Comparison of ENCODE assay signal across 8 cellular contexts in genomic region chr2:241356871-241357260, GRCh38. TPM values are rescaled to one million over a fixed set of nuclear protein-coding genes. Genes with fewer than 3 reads are reported as not detected.
DNase-seq lines count a peak whose midpoint lies in the region; ATAC-seq and TF ChIP-seq lines count a peak whose summit lies in the region.

No MANE protein-coding gene starts in this region.

- H3K4me1 ChIP-seq in HUES48 (ENCODE audit: control insufficient read depth, insufficient read depth, low read length) (peaks cover 23% of the 10 kb centered on the region), breast epithelium (no peaks in the 10 kb centered on the region), muscle layer of colon (ENCODE audit: insufficient read depth, low read length) (peaks cover 12% of the 10 kb centered on the region)

- ATAC-seq in HG03565 (IDR thresholded peaks at IDR 0.05; ENCODE audit: unreplicated experiment), result no peak
- ATAC-seq in GM21619 (IDR thresholded peaks at IDR 0.05; ENCODE audit: unreplicated experiment), result no peak

- H3K4me3 ChIP-seq in AG09309 (ENCODE audit: control insufficient read depth, low read depth, low read length), result peak overlapping the region; percentile 92
- peak overlapping the region; percentile 83 for H3K4me3 ChIP-seq in HUES48 (ENCODE audit: low read depth, low read length)
- H3K4me3 ChIP-seq in breast epithelium, result peak overlapping the region; percentile 67 to 97 (median 89)
- H3K4me3 ChIP-seq in muscle layer of colon (ENCODE audit: low read depth in 1 of 2, low read length in 2 of 2), result peak overlapping the region; percentile 62 to 77

- H3K36me3 ChIP-seq in HUES48 (ENCODE audit: control insufficient read depth, insufficient read depth, low read length), result peaks cover 27% of the 10 kb centered on the region
- no peaks in the 10 kb centered on the region for H3K36me3 ChIP-seq in breast epithelium
- peaks cover 18% of the 10 kb centered on the region for H3K36me3 ChIP-seq in muscle layer of colon (ENCODE audit: insufficient read depth, low read length)

- no peak for TF ChIP-seq POLR2A in breast epithelium (IDR thresholded peaks at IDR 0.05)

- no peak for TF ChIP-seq CTCF in AG09309 (IDR thresholded peaks at IDR 0.05; ENCODE audit: control insufficient read depth, insufficient read depth, low read depth, low read length, missing control alignments)
- TF ChIP-seq CTCF in breast epithelium (IDR thresholded peaks at IDR 0.05), result no peak

- intact Hi-C loops in breast epithelium (cut with DNase I; ENCODE audit: low total_unique reads), result no loop called here

- H3K27ac ChIP-seq in HUES48 (ENCODE audit: low read depth, low read length) (no peak overlapping the region), breast epithelium (peak overlapping the region; percentile 92 to 95), muscle layer of colon (ENCODE audit: low read depth, low read length) (peak overlapping the region; percentile 72)

- no peaks in the 10 kb centered on the region for H3K9me3 ChIP-seq in HUES48 (ENCODE audit: control insufficient read depth, insufficient read depth, low read length)
- no peaks in the 10 kb centered on the region for H3K9me3 ChIP-seq in breast epithelium
- no peaks in the 10 kb centered on the region for H3K9me3 ChIP-seq in muscle layer of colon (ENCODE audit: low read length)

- H3K9ac ChIP-seq in HUES48 (ENCODE audit: low read depth, low read length) (peak overlapping the region; percentile 51; the same call in 1 of the 2 replicates), muscle layer of colon (ENCODE audit: low read length) (peak overlapping the region; percentile 75)

- H3K27me3 ChIP-seq in HUES48 (ENCODE audit: control insufficient read depth, insufficient read depth, low read length), result no peaks in the 10 kb centered on the region
- no peaks in the 10 kb centered on the region for H3K27me3 ChIP-seq in breast epithelium
- H3K27me3 ChIP-seq in muscle layer of colon (ENCODE audit: control insufficient read depth in 1 of 2, insufficient read depth in 2 of 2, low read length in 2 of 2), result no peaks in the 10 kb centered on the region

- DNase-seq in AG09309 (ENCODE audit: low read depth) (no peak), breast epithelium (ENCODE audit: low spot score in 2 of 2) (no peak), globus pallidus (ENCODE audit: low spot score) (no peak), kidney glomerular epithelial cell (lab: John Stamatoyannopoulos, UW) (no peak)

RNA-seq across cellular contexts. Expression of gene FARP2, which starts 0.8 kb away (rescaled TPM):
- total RNA-seq in breast epithelium, result 10 to 100 TPM; 34.4 to 43.3 (median 40.3) TPM

RNA-seq across cellular contexts. Expression of gene SEPTIN2, which starts 41.1 kb away (rescaled TPM):
- 100 to 1,000 TPM; 298 to 321 (median 299) TPM for total RNA-seq in breast epithelium

RNA-seq across cellular contexts. Expression of gene HDLBP, which starts 41.4 kb away (rescaled TPM):
- 100 to 1,000 TPM; 339 to 515 (median 383) TPM for total RNA-seq in breast epithelium
